27 cellular contexts compared by ENCODE assay signal in genomic region chr2:44723921-44724320, GRCh38.
"Had no signal": no experiment of that assay in that cellular context is flagged by ENCODE, and none has a peak within 500 bp of the region (broad histone marks: within the 10 kb centered on the region; RNA-seq: fewer than 3 reads in every experiment).

No MANE protein-coding gene starts in this region.

- DNase-seq: activated CD4-positive, alpha-beta memory T cell treated with anti-CD3 and anti-CD28 coated beads, Interleukin-2, amount 10 ng/mL, durations not matched to agents 7 days and 5 days; activated CD4-positive, alpha-beta T cell treated with anti-CD3 and anti-CD28 coated beads for 1 hour; activated CD4-positive, alpha-beta T cell treated with anti-CD3 and anti-CD28 coated beads for 4 hours; activated CD4-positive, alpha-beta T cell treated with anti-CD3 and anti-CD28 coated beads, Interleukin-2, amount 10 ng/mL, durations not matched to agents 7 days and 5 days; activated CD4-positive, alpha-beta T cell treated with anti-CD3 and anti-CD28 coated beads, Interleukin-2, amount 50 U/mL, for 4 hours; activated CD8-positive, alpha-beta memory T cell treated with anti-CD3 and anti-CD28 coated beads, Interleukin-2, amount 50 U/mL, for 48 hours; activated gamma-delta T cell; activated naive CD4-positive, alpha-beta T cell; activated naive CD4-positive, alpha-beta T cell treated with anti-CD3 and anti-CD28 coated beads, Interleukin-2, amount 10 ng/mL, durations not matched to agents 7 days and 5 days; activated T-cell treated with anti-CD3 and anti-CD28 coated beads for 4 hours; activated T-cell treated with anti-CD3 and anti-CD28 coated beads, Interleukin-2, amount 50 U/mL, for 24 hours; activated T-cell treated with anti-CD3 and anti-CD28 coated beads, Interleukin-2, amount 50 U/mL, for 72 hours; amniotic stem cell; anterior cingulate cortex; brain microvascular endothelial cell; colonic mucosa; effector CD8-positive, alpha-beta T cell; esophagus squamous epithelium; foreskin melanocyte; T-helper 1 cell; T-helper 17 cell; T1000 had no signal

- FAIRE-seq: astrocyte, bronchial epithelial cell, endometrium, endothelial cell of umbilical vein, TTC549 had no signal
